In genomic region chr3:98612587-98612986, GRCh38 we compare ENCODE assay signal across 9 cellular contexts. TPM values are rescaled to one million over a fixed set of nuclear protein-coding genes. Genes with fewer than 3 reads are reported as not detected.
DNase-seq lines count a peak whose midpoint lies in the region; ATAC-seq, FAIRE-seq and TF ChIP-seq lines count a peak whose summit lies in the region.
"Had no signal": no experiment of that assay in that cellular context is flagged by ENCODE, and none has a peak within 500 bp of the region (broad histone marks: within the 10 kb centered on the region; RNA-seq: fewer than 3 reads in every experiment).

No MANE protein-coding gene starts in this region.

- H3K4me3 ChIP-seq in fibroblast of mammary gland (ENCODE audit: control insufficient read depth, low read depth, low read length), result no peak overlapping the region
- no peak overlapping the region for H3K4me3 ChIP-seq in H7 (ENCODE audit: insufficient read depth, low read depth, low read length)

- no peaks in the 10 kb centered on the region for H3K27me3 ChIP-seq in H7 (ENCODE audit: control insufficient read depth, insufficient read depth, low read length)

- ATAC-seq in GM19463 (IDR thresholded peaks at IDR 0.05; ENCODE audit: unreplicated experiment) (peak; percentile 44), HG03521 (IDR thresholded peaks at IDR 0.05; ENCODE audit: unreplicated experiment) (peak; percentile 44)

- DNase-seq in Daoy (ENCODE audit: low read depth) (peak; percentile 27), fibroblast of mammary gland (ENCODE audit: low read depth) (no peak), HTR-8/SVneo (ENCODE audit: insufficient read length, low spot score) (no peak), NCI-H1694 treated with DMSO at 0.1 percent for 48 hours (lab: John Stamatoyannopoulos, UW) (no peak), H7 (no peak)
- no peak for DNase-seq in activated CD8-positive, alpha-beta memory T cell treated with anti-CD3 and anti-CD28 coated beads for 24 hours
- DNase-seq: activated B cell treated with CpG ODN at 0.5 μM for 24 hours had no signal

- no peak for FAIRE-seq in HTR-8/SVneo (lab: Jason Lieb, UNC)

- TF ChIP-seq CTCF in fibroblast of mammary gland (conservative IDR thresholded peaks at IDR 0.05; ENCODE audit: control insufficient read depth, insufficient read depth, low read depth, low read length), result peak; percentile 1

- H3K36me3 ChIP-seq in H7 (replicated peaks; ENCODE audit: control insufficient read depth, insufficient read depth, low read length), result no peaks in the 10 kb centered on the region

RNA-seq across cellular contexts. Expression of gene CPOX, which starts 19.2 kb away (rescaled TPM):
- total RNA-seq in Daoy (2014; rRNA removed; shearing (Covaris generic)), result 53.9 and 58.9 TPM in 2 replicates
- 36.6 and 39.4 TPM in 2 replicates for total RNA-seq in H7 (2014; rRNA removed; shearing (Covaris generic))
